Comparison of ENCODE assay signal across 6 cellular contexts in the genomic region with DNA sequence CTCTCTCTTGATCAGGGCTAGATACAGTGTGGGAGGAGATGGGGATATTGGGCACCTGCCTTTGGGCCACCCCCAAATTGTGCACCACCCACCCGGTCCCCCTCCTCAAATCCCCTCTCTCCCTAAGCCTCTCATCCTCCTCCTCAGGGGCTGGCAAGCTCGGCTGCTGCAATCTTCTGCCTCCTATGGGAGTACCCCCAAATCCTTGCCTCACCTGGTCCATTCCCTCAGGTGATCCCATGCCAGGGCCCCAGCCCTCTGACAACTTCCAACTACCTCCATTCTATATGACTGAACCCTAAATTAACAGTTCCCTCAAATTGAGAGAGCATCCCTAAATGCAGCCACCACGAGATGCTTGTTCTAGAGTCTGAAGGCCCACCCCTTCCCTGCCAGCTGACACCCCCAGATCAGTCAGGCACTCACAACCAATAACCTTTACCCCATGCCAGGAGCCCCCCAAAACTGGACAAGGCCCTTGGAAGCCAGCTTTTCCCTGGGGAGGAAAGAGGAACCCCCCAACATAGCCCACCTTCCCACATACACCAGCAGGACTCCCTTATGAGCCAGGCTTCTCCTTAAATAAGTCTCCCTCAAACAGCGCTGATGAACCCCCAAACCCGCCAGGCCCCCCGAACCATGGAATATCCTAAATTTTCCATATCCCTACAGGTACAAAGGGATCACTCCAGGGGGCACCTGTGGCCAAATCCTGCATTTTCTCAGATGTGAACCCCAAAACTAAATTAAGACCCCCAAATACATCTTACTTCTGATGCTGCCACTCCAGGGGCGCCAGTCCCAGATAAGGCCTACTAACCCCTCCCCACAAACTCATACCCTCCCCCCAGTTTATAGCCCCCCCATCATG. TPM values are rescaled to one million over a fixed set of nuclear protein-coding genes. Genes with fewer than 3 reads are reported as not detected.
DNase-seq lines count a peak whose midpoint lies in the region; ATAC-seq and TF ChIP-seq lines count a peak whose summit lies in the region.

No MANE protein-coding gene starts in this region.

- TF ChIP-seq POLR2A in heart left ventricle (IDR thresholded peaks at IDR 0.05): no peak

- ATAC-seq in heart left ventricle (no peak), Right ventricle myocardium superior (ENCODE audit: poor library complexity) (no peak), GM19328 (IDR thresholded peaks at IDR 0.05; ENCODE audit: unreplicated experiment) (no peak), GM21786 (IDR thresholded peaks at IDR 0.05; ENCODE audit: unreplicated experiment) (no peak)

- H3K4me3 ChIP-seq in heart left ventricle: peak overlapping the region in 11 of 12 donors; percentile 10 to 77 (median 53)
- H3K4me3 ChIP-seq in iPS-15b (ENCODE audit: low read depth, low read length): peak overlapping the region; percentile 76

- H3K36me3 ChIP-seq in heart left ventricle: peaks cover 0 to 9% (median 6%) of the 10 kb centered on the region in 9 donors
- peaks cover 6% of the 10 kb centered on the region for H3K36me3 ChIP-seq in iPS-15b (ENCODE audit: control insufficient read depth, insufficient read depth, low read length)

- peak overlapping the region in 10 of 12 donors; percentile 55 to 99 (median 74) for H3K27ac ChIP-seq in heart left ventricle

- intact Hi-C loops in heart left ventricle (cut with DNase I): loop anchor here in 1 of 10 donors (5.0 kb wide), 1 partner anchor 91 kb away; the partner anchor contains the start of gene EIF5A
- intact Hi-C loops in Right ventricle myocardium superior (cut with DNase I): no loop called here

- no peak overlapping the region for H3K9ac ChIP-seq in iPS-15b (ENCODE audit: low read depth, low read length)

- DNase-seq in heart left ventricle (peak in 2 of 5 donors; percentile 16 to 27), Right ventricle myocardium superior (no peak), activated gamma-delta T cell (lab: John Stamatoyannopoulos, UW) (no peak)

- H3K9me3 ChIP-seq in heart left ventricle: no peaks in the 10 kb centered on the region
- H3K9me3 ChIP-seq in iPS-15b (ENCODE audit: control insufficient read depth, insufficient read depth, low read length): no peaks in the 10 kb centered on the region

- H3K27me3 ChIP-seq in heart left ventricle: no peaks in the 10 kb centered on the region
- no peaks in the 10 kb centered on the region for H3K27me3 ChIP-seq in iPS-15b (ENCODE audit: control insufficient read depth, insufficient read depth, low read length)

- WGBS in heart left ventricle, 4 donors: 38 to 44% (median 41%) methylated on average over 7 of the region's 7 CpGs

- H3K4me1 ChIP-seq in heart left ventricle (peaks cover 6 to 76% (median 58%) of the 10 kb centered on the region in 12 donors), iPS-15b (ENCODE audit: control insufficient read depth, insufficient read depth, low read length) (peaks cover 15% of the 10 kb centered on the region)

- TF ChIP-seq CTCF in heart left ventricle (IDR thresholded peaks at IDR 0.05): no peak

RNA-seq across cellular contexts. Expression of gene DLG4, which starts 3.2 kb away (rescaled TPM):
- 10 to 100 TPM; 12.0 to 24.3 (median 16.6) TPM for total RNA-seq in heart left ventricle
- polyA plus RNA-seq in heart left ventricle: 10 to 100 TPM in 1 of 2 donors, 1 to 10 TPM in 1; 5.3 to 15.5 TPM
- 20.4 TPM for total RNA-seq in Right ventricle myocardium superior

RNA-seq across cellular contexts. Expression of gene ACADVL, which starts 3.3 kb away (rescaled TPM):
- total RNA-seq in heart left ventricle (1,000 to 10,000 TPM in 7 of 9 donors, 100 to 1,000 TPM in 2; 874 to 2,110 (median 1,385) TPM), Right ventricle myocardium superior (2,247 TPM)
- 1,000 to 10,000 TPM in 1 of 2 donors, 100 to 1,000 TPM in 1; 601 to 2,758 TPM for polyA plus RNA-seq in heart left ventricle

RNA-seq across cellular contexts. Expression of gene DVL2, which starts 17.8 kb away (rescaled TPM):
- total RNA-seq in heart left ventricle: 10 to 100 TPM; 14.0 to 28.6 (median 17.8) TPM
- polyA plus RNA-seq in heart left ventricle: 10 to 100 TPM; 13.0 to 15.6 TPM
- 20.4 TPM for total RNA-seq in Right ventricle myocardium superior

RNA-seq across cellular contexts. Expression of gene PHF23, which starts 22.8 kb away (rescaled TPM):
- total RNA-seq in heart left ventricle (10 to 100 TPM; 19.1 to 36.7 (median 23.0) TPM), Right ventricle myocardium superior (19.4 TPM)
- 10 to 100 TPM; 13.7 to 31.8 TPM for polyA plus RNA-seq in heart left ventricle

RNA-seq across cellular contexts. Expression of gene GABARAP, which starts 25.8 kb away (rescaled TPM):
- total RNA-seq in heart left ventricle (100 to 1,000 TPM; 293 to 591 (median 491) TPM), Right ventricle myocardium superior (432 TPM)
- 100 to 1,000 TPM; 580 to 674 TPM for polyA plus RNA-seq in heart left ventricle
